In the genomic region with DNA sequence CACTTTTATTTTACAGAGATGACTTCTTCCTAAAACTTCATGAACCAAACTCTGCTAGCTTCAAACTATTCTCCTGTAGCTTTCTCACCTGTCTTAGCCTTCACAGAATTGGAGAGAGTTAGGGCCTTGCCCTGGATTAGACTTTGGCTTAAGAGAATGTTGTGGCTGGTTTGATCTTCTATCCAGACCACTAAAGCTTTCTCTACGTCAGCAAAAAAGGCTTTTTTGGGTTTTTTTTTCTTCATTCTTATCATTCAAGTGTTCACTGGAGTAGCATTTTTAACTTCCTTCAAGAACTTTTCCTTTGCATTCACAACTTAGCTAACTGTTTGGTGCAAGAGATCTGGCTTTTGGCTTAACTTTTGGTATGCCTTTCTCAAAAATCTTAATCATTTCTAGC, we compare ENCODE assay signal across 9 cellular contexts. TPM values are rescaled to one million over a fixed set of nuclear protein-coding genes. Genes with fewer than 3 reads are reported as not detected.
"Had no signal": no experiment of that assay in that cellular context is flagged by ENCODE, and none has a peak within 500 bp of the region (broad histone marks: within the 10 kb centered on the region; RNA-seq: fewer than 3 reads in every experiment).

No MANE protein-coding gene starts in this region.

- H3K4me2 ChIP-seq: GM23338 had no signal

- ATAC-seq: GM23338, K562 had no signal

- FAIRE-seq: H1, H54, HTR-8/SVneo, K562 had no signal

- DNase-seq: H9, HCEC 1CT, KG1 had no signal

- H3K4me3 ChIP-seq: GM23338, K562 had no signal

- H2AFZ ChIP-seq: GM23338 had no signal

RNA-seq across cellular contexts. Expression of a gene that starts 19.3 kb away (rescaled TPM):
- total RNA-seq: HT-29, K562 had no signal
- polyA plus RNA-seq: K562 had no signal

RNA-seq across cellular contexts. Expression of a gene that starts 31.9 kb away (rescaled TPM):
- total RNA-seq: HT-29 had no signal
- polyA plus RNA-seq: K562 had no signal
